ENCODE assay signal across 8 cellular contexts in the genomic region with DNA sequence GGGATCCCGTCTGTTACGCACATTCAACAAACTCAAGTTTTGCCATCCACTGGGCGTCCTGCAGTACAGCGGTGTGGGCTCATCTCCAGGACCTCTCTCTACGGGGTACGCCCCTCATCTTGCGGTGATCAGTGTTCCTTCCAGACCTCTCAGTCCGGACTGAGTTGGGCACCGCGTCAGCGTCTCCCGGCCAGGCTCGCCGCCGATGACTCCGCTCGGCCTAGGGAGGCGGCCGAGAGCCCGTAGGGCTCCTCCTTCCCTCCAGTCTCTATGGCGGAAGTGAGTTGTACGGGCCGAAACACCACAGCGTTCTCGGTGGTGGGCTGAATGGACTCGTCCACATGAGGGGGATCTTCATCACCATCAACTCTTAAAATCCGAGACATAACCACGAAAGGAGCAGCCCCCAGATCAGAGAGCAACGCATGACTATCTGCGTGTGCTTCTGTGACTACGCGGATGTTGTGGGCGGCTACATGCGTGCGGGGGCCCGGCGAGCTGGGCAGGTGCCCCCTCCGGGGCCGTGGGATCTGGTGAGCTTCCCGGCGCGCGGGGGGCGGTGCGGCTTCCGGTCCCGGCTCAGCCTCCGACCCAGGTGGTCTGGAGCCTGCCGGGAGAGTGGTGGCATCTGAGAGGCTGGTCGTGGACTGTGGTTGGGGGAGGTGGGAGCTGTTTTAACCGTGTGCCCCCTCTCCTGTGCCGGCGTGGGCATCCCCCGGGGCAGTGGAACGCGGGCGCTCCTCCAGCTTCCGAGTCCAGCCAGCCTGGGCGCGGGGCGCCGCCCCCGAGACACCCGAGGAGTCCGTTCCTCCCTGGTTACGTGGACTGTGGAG. TPM values are rescaled to one million over a fixed set of nuclear protein-coding genes. Genes with fewer than 3 reads are reported as not detected.
DNase-seq lines count a peak whose midpoint lies in the region; ATAC-seq and TF ChIP-seq lines count a peak whose summit lies in the region.

ATG101 (plus strand) TSS at position 569 of the 833 bp plus-strand sequence. CDS start 3,673 bp downstream, outside the sequence.

- H3K36me3 ChIP-seq in thymus (ENCODE audit: control insufficient read depth, insufficient read depth): peaks cover 10% of the 10 kb centered on the region

- peak within 1 kb of the TSS; percentile 97 to 99 for H3K27ac Mint-ChIP-seq in activated naive CD4-positive, alpha-beta T cell treated with anti-CD3 and anti-CD28 coated beads, Interleukin-2, amount 50 U/mL, for 72 hours

- ATAC-seq in HG02610 (IDR thresholded peaks at IDR 0.05; ENCODE audit: unreplicated experiment): peak; percentile 94
- peak; percentile 98 for ATAC-seq in SK-N-SH treated with all-trans-retinoic acid at 6 μM for 48 hours
- peak; percentile 94 to 95 for ATAC-seq in activated naive CD4-positive, alpha-beta T cell treated with anti-CD3 and anti-CD28 coated beads, Interleukin-2, amount 50 U/mL, for 72 hours
- ATAC-seq in omental fat pad (ENCODE audit: low FRiP score): peak; percentile 98

- no peaks in the 10 kb centered on the region for H3K9me3 ChIP-seq in thymus (ENCODE audit: control insufficient read depth)

- H3K36me3 Mint-ChIP-seq in activated naive CD4-positive, alpha-beta T cell treated with anti-CD3 and anti-CD28 coated beads, Interleukin-2, amount 50 U/mL, for 72 hours: peaks cover 27 to 32% of the 10 kb centered on the region in 2 donors

- peak within 1 kb of the TSS; percentile 69 for H3K4me3 ChIP-seq in thymus (ENCODE audit: low read length)

- H3K27me3 ChIP-seq in thymus (ENCODE audit: control insufficient read depth, insufficient read depth): no peaks in the 10 kb centered on the region

- H3K9me3 Mint-ChIP-seq in activated naive CD4-positive, alpha-beta T cell treated with anti-CD3 and anti-CD28 coated beads, Interleukin-2, amount 50 U/mL, for 72 hours: no peaks in the 10 kb centered on the region

- H3K27ac ChIP-seq in thymus (ENCODE audit: low read depth): peak within 1 kb of the TSS; percentile 87

- H3K4me1 ChIP-seq in thymus (ENCODE audit: control insufficient read depth, insufficient read depth, low read length): peaks cover 29% of the 10 kb centered on the region

- WGBS in thymus: 1% methylated on average over 66 of the region's 66 CpGs

- peak; percentile 86 for DNase-seq in NCI-H1092 (lab: John Stamatoyannopoulos, UW)
- peak; percentile 83 to 92 for DNase-seq in activated naive CD4-positive, alpha-beta T cell treated with anti-CD3 and anti-CD28 coated beads, Interleukin-2, amount 50 U/mL, for 72 hours (ENCODE audit: low spot score in 2 of 2)
- peak; percentile 93 for DNase-seq in glomerular visceral epithelial cell (ENCODE audit: extremely low spot score)
- DNase-seq in omental fat pad (ENCODE audit: low spot score): no peak

- TF ChIP-seq CTCF in GM12801 (IDR thresholded peaks at IDR 0.05; ENCODE audit: extremely low read depth, insufficient read length) (peak; percentile 69), omental fat pad (IDR thresholded peaks at IDR 0.05) (no peak)

TF ChIP-seq in SK-N-SH treated with all-trans-retinoic acid at 6 μM for 48 hours, 23 proteins besides CTCF, POLR2A, EP300 and RAD21:
- TF ChIP-seq, protein P1, sequence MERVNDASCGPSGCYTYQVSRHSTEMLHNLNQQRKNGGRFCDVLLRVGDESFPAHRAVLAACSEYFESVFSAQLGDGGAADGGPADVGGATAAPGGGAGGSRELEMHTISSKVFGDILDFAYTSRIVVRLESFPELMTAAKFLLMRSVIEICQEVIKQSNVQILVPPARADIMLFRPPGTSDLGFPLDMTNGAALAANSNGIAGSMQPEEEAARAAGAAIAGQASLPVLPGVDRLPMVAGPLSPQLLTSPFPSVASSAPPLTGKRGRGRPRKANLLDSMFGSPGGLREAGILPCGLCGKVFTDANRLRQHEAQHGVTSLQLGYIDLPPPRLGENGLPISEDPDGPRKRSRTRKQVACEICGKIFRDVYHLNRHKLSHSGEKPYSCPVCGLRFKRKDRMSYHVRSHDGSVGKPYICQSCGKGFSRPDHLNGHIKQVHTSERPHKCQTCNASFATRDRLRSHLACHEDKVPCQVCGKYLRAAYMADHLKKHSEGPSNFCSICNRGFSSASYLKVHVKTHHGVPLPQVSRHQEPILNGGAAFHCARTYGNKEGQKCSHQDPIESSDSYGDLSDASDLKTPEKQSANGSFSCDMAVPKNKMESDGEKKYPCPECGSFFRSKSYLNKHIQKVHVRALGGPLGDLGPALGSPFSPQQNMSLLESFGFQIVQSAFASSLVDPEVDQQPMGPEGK (CRISPR knock-in tag; IDR thresholded peaks at IDR 0.05; ENCODE audit: borderline replicate concordance): no peak
- TF ChIP-seq GLIS3 (CRISPR knock-in tag; IDR thresholded peaks at IDR 0.05): 0 out of 2 replicates have a peak, but pooled peaks have one; percentile 7

RNA-seq across cellular contexts. Expression of gene ATG101, which starts in this region (rescaled TPM):
- 10 to 100 TPM; 28.5 to 46.8 TPM for total RNA-seq in activated naive CD4-positive, alpha-beta T cell treated with anti-CD3 and anti-CD28 coated beads, Interleukin-2, amount 50 U/mL, for 72 hours
- total RNA-seq in omental fat pad: 10 to 100 TPM; 33.6 to 65.5 (median 52.6) TPM
- polyA plus RNA-seq in thymus: 36.7 TPM
